Comparison of ENCODE assay signal across 28 cellular contexts in the genomic region with DNA sequence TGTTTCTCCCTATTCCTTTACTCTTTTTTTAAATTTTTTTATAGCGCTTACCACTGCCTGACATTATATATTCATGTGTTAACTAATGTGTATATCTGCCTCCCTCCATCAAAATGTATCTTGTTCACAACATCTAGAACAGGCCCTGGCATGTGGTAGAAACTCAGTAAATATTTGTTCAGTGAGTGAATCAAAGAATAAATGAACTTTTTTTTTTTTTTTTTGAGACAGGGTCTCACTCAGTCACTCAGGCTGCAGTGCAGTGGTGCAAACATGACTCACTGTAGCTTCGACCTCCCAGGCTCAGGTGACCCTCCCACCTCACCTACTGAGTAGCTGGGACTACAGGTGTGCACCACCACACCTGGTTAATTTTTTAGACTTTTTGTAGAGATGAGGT.
"Had no signal": no experiment of that assay in that cellular context is flagged by ENCODE, and none has a peak within 500 bp of the region (broad histone marks: within the 10 kb centered on the region; RNA-seq: fewer than 3 reads in every experiment).

No MANE protein-coding gene starts in this region.

- H3K27me3 ChIP-seq: esophagus muscularis mucosa, gastrocnemius medialis, thyroid gland had no signal

- H3K4me3 ChIP-seq: esophagus muscularis mucosa, gastrocnemius medialis, mucosa of descending colon, thyroid gland had no signal

- H3K27ac Mint-ChIP-seq: activated CD8-positive, alpha-beta T cell treated with anti-CD3 and anti-CD28 coated beads, Interleukin-2, amount 10 ng/mL, durations not matched to agents 7 days and 5 days; activated naive CD4-positive, alpha-beta T cell treated with anti-CD3 and anti-CD28 coated beads, Interleukin-2, amount 50 U/mL, for 24 hours; activated T-helper 1 cell treated with anti-CD3 and anti-CD28 coated beads, Interleukin-12 subunit alpha, Interleukin-12 subunit beta, Interleukin-2, Interleukin-4 antibody, amounts not matched to agents 30 ng/mL and 10 ng/mL and 1 ng/mL, durations not matched to agents 14 hours and 24 hours and 36 hours; brain; nephron progenitor cell; stimulated activated naive CD8-positive, alpha-beta T cell treated with anti-CD3 and anti-CD28 coated beads, Interleukin-15, Interleukin-2, amounts not matched to agents 100 ng/mL and 50 ng/mL, for 24 hours had no signal

- H3K4me1 Mint-ChIP-seq: activated naive CD4-positive, alpha-beta T cell treated with anti-CD3 and anti-CD28 coated beads, Interleukin-2, amount 50 U/mL, for 24 hours had no signal

- H3K36me3 Mint-ChIP-seq: brain had no signal

- H3K27ac ChIP-seq: esophagus muscularis mucosa, gastrocnemius medialis, parathyroid adenoma, thyroid gland, VCaP had no signal

- H3K9me3 Mint-ChIP-seq: activated naive CD4-positive, alpha-beta T cell treated with anti-CD3 and anti-CD28 coated beads, Interleukin-2, amount 50 U/mL, for 24 hours; activated T-helper 1 cell treated with anti-CD3 and anti-CD28 coated beads, Interleukin-12 subunit alpha, Interleukin-12 subunit beta, Interleukin-2, Interleukin-4 antibody, amounts not matched to agents 30 ng/mL and 10 ng/mL and 1 ng/mL, durations not matched to agents 14 hours and 24 hours and 36 hours; brain; stimulated activated naive CD8-positive, alpha-beta T cell treated with anti-CD3 and anti-CD28 coated beads, Interleukin-15, Interleukin-2, amounts not matched to agents 100 ng/mL and 50 ng/mL, for 24 hours had no signal

- H3K4me1 ChIP-seq: gastrocnemius medialis, parathyroid adenoma, thyroid gland had no signal

- H3K27me3 Mint-ChIP-seq: activated naive CD4-positive, alpha-beta T cell treated with anti-CD3 and anti-CD28 coated beads, Interleukin-2, amount 50 U/mL, for 24 hours; stimulated activated naive CD8-positive, alpha-beta T cell treated with anti-CD3 and anti-CD28 coated beads, Interleukin-15, Interleukin-2, amounts not matched to agents 100 ng/mL and 50 ng/mL, for 24 hours had no signal

- H2AFZ ChIP-seq: parathyroid adenoma had no signal

- DNase-seq: activated CD4-positive, alpha-beta T cell treated with anti-CD3 and anti-CD28 coated beads for 1 hour; activated CD4-positive, alpha-beta T cell treated with anti-CD3 and anti-CD28 coated beads, Interleukin-2, amount 50 U/mL, for 1 hour; activated CD8-positive, alpha-beta T cell treated with anti-CD3 and anti-CD28 coated beads, Interleukin-2, amount 10 ng/mL, durations not matched to agents 7 days and 5 days; activated gamma-delta T cell treated with Interleukin-2 at 50 U/mL for 16 hours; anterior cingulate cortex; central memory CD4-positive, alpha-beta T cell; dermis blood vessel endothelial cell; effector memory CD4-positive, alpha-beta T cell; gastrocnemius medialis; head of caudate nucleus; islet precursor cell; left colon; mesendoderm; mucosa of descending colon; nephron progenitor cell; right cardiac atrium; stimulated activated CD4-positive, alpha-beta T cell treated with anti-CD3 and anti-CD28 coated beads, Interleukin-12 subunit alpha, Interleukin-12 subunit beta, amount 100 ng/mL, for 4 hours; stimulated activated CD4-positive, alpha-beta T cell treated with anti-CD3 and anti-CD28 coated beads, Interleukin-4, amount 100 ng/mL, for 4 hours; substantia nigra; T-helper 2 cell; thyroid gland had no signal

- ATAC-seq: activated CD8-positive, alpha-beta T cell treated with anti-CD3 and anti-CD28 coated beads, Interleukin-2, amount 10 ng/mL, durations not matched to agents 7 days and 5 days; gastrocnemius medialis; left colon; mucosa of descending colon; right cardiac atrium had no signal

- H3K9ac ChIP-seq: parathyroid adenoma had no signal

- H3K79me2 ChIP-seq: parathyroid adenoma had no signal

- H3K4me3 Mint-ChIP-seq: activated CD8-positive, alpha-beta T cell treated with anti-CD3 and anti-CD28 coated beads, Interleukin-2, amount 10 ng/mL, durations not matched to agents 7 days and 5 days; activated naive CD4-positive, alpha-beta T cell treated with anti-CD3 and anti-CD28 coated beads, Interleukin-2, amount 50 U/mL, for 24 hours; activated T-helper 1 cell treated with anti-CD3 and anti-CD28 coated beads, Interleukin-12 subunit alpha, Interleukin-12 subunit beta, Interleukin-2, Interleukin-4 antibody, amounts not matched to agents 30 ng/mL and 10 ng/mL and 1 ng/mL, durations not matched to agents 14 hours and 24 hours and 36 hours; brain; nephron progenitor cell; stimulated activated naive CD8-positive, alpha-beta T cell treated with anti-CD3 and anti-CD28 coated beads, Interleukin-15, Interleukin-2, amounts not matched to agents 100 ng/mL and 50 ng/mL, for 24 hours had no signal

- H3K9me3 ChIP-seq: esophagus muscularis mucosa, gastrocnemius medialis, mucosa of descending colon, thyroid gland had no signal

- H3K36me3 ChIP-seq: esophagus muscularis mucosa, gastrocnemius medialis, thyroid gland had no signal
